ENCODE assay signal across 1 cellular context in genomic region chr17:49779730-49780220, GRCh38.
A peak's percentile ranks its signal among the peaks of the same experiment; 100 is the strongest.
TF ChIP-seq lines count a peak whose summit lies in the region.

No MANE protein-coding gene starts in this region.

TF ChIP-seq in K562, 482 proteins besides CTCF, POLR2A, EP300 and RAD21 (continued from another document):
- TF ChIP-seq THRA (IDR thresholded peaks at IDR 0.05) (no peak), ZBTB49 (CRISPR knock-in tag; IDR thresholded peaks at IDR 0.05; ENCODE audit: borderline replicate concordance) (no peak), ZNF124 (CRISPR knock-in tag; IDR thresholded peaks at IDR 0.05) (no peak), E4F1 (CRISPR knock-in tag; IDR thresholded peaks at IDR 0.05; ENCODE audit: borderline replicate concordance) (no peak), ZNF41 (CRISPR knock-in tag; conservative IDR thresholded peaks at IDR 0.05) (no peak), ILK (tag; IDR thresholded peaks at IDR 0.05; ENCODE audit: borderline replicate concordance, low read depth) (no peak), ZNF77 (CRISPR knock-in tag; IDR thresholded peaks at IDR 0.05) (no peak), ARID2 (IDR thresholded peaks at IDR 0.05) (peak; percentile 48; the same call in 1 of the 2 replicates), CHD1 (IDR thresholded peaks at IDR 0.05; ENCODE audit: low read length) (no peak), CXXC5 (CRISPR knock-in tag; IDR thresholded peaks at IDR 0.05) (no peak), ZNF384 (IDR thresholded peaks at IDR 0.05; ENCODE audit: low read depth, low read length) (no peak), SOX6 (IDR thresholded peaks at IDR 0.05) (no peak), CREB1 (IDR thresholded peaks at IDR 0.05) (no peak), CREB1 (CRISPR knock-in tag; IDR thresholded peaks at IDR 0.05) (no peak), ZNF197 (CRISPR knock-in tag; IDR thresholded peaks at IDR 0.05; ENCODE audit: low read depth) (no peak), HMBOX1 (IDR thresholded peaks at IDR 0.05) (0 out of 2 replicates have a peak, but pooled peaks have one; percentile 66), DEAF1 (CRISPR knock-in tag; IDR thresholded peaks at IDR 0.05) (peak; percentile 49), HINFP (tag; conservative IDR thresholded peaks at IDR 0.05; ENCODE audit: low read depth) (no peak), JUND (IDR thresholded peaks at IDR 0.05; ENCODE audit: borderline replicate concordance, low read depth, low read length) (peak; percentile 55; the same call in 1 of the 2 replicates), JUND (tag; IDR thresholded peaks at IDR 0.05; ENCODE audit: borderline replicate concordance, low read depth, low read length) (no peak; the same call in 2 of the 3 replicates), RBFOX2 (IDR thresholded peaks at IDR 0.05; ENCODE audit: low read depth, low read length) (no peak), CBX3 (IDR thresholded peaks at IDR 0.05; ENCODE audit: borderline replicate concordance in 1 of 2, low read length in 2 of 2) (no peak; a peak in 1 of 3 replicates), FOS (IDR thresholded peaks at IDR 0.05; ENCODE audit: extremely low read depth, insufficient read length) (no peak), ZNF263 (CRISPR knock-in tag; IDR thresholded peaks at IDR 0.05; ENCODE audit: borderline replicate concordance) (no peak; the same call in 1 of the 2 replicates), KLF16 (IDR thresholded peaks at IDR 0.05) (no peak), HMG20A (CRISPR knock-in tag; conservative IDR thresholded peaks at IDR 0.05) (no peak), EHMT2 (IDR thresholded peaks at IDR 0.05) (0 out of 2 replicates have a peak, but pooled peaks have one; percentile 59), U2AF1 (optimal IDR thresholded peaks at IDR 0.05; ENCODE audit: low read depth, low read length) (no peak), MAFG (tag; conservative IDR thresholded peaks at IDR 0.05) (0 out of 2 replicates have a peak, but pooled peaks have one; percentile 6)
TF ChIP-seq in K562: peak in this region for 12.
